In genomic region chr9:89484475-89485404, GRCh38 we compare ENCODE assay signal across 9 cellular contexts. TPM values are rescaled to one million over a fixed set of nuclear protein-coding genes. Genes with fewer than 3 reads are reported as not detected.
DNase-seq lines count a peak whose midpoint lies in the region; ATAC-seq and TF ChIP-seq lines count a peak whose summit lies in the region.
"Had no signal": no experiment of that assay in that cellular context is flagged by ENCODE, and none has a peak within 500 bp of the region (broad histone marks: within the 10 kb centered on the region; RNA-seq: fewer than 3 reads in every experiment).

No MANE protein-coding gene starts in this region.

- H3K4me1 Mint-ChIP-seq in MCF 10A (ENCODE audit: insufficient read depth, unreplicated experiment), result no peaks in the 10 kb centered on the region

- peaks cover 7 to 55% of the 10 kb centered on the region in 2 donors for H3K36me3 Mint-ChIP-seq in activated naive CD4-positive, alpha-beta T cell treated with anti-CD3 and anti-CD28 coated beads, Interleukin-2, amount 50 U/mL, for 72 hours
- no peaks in the 10 kb centered on the region for H3K36me3 Mint-ChIP-seq in MCF 10A (ENCODE audit: insufficient read depth, unreplicated experiment)

- H3K4me3 ChIP-seq in trophoblast cell (ENCODE audit: low read depth, low read length) (peak overlapping the region; percentile 30), brain microvascular endothelial cell (ENCODE audit: low read depth, low read length) (no peak overlapping the region)

- no peaks in the 10 kb centered on the region for H3K36me3 ChIP-seq in trophoblast cell (ENCODE audit: control insufficient read depth in 1 of 2, insufficient read depth in 2 of 2, low read length in 2 of 2)
- no peaks in the 10 kb centered on the region for H3K36me3 ChIP-seq in brain microvascular endothelial cell (replicated peaks)

- H3K79me2 ChIP-seq in trophoblast cell (ENCODE audit: control insufficient read depth, insufficient read depth, low read length, poor library complexity), result no peaks in the 10 kb centered on the region

- H3K14ac ChIP-seq in trophoblast cell (ENCODE audit: low read length), result no peak overlapping the region

- TF ChIP-seq CTCF in MCF 10A (IDR thresholded peaks at IDR 0.05; ENCODE audit: unreplicated experiment) (no peak), brain microvascular endothelial cell (IDR thresholded peaks at IDR 0.05; ENCODE audit: low read depth, low read length, missing control alignments) (no peak)

- no peaks in the 10 kb centered on the region for H3K4me1 ChIP-seq in trophoblast cell (ENCODE audit: control insufficient read depth in 1 of 2, insufficient read depth in 2 of 2, low read length in 2 of 2)

- no peak for DNase-seq in activated naive CD4-positive, alpha-beta T cell treated with anti-CD3 and anti-CD28 coated beads, Interleukin-2, amount 50 U/mL, for 72 hours (ENCODE audit: low spot score in 2 of 2)
- DNase-seq in trophoblast cell (no peak), MCF 10A (ENCODE audit: unreplicated experiment) (no peak), left colon (no peak), brain microvascular endothelial cell (no peak), superior temporal gyrus (ENCODE audit: extremely low spot score) (no peak)
- DNase-seq: NCI-H82 had no signal

- peak overlapping the region; percentile 80 to 82 for H3K27ac Mint-ChIP-seq in activated naive CD4-positive, alpha-beta T cell treated with anti-CD3 and anti-CD28 coated beads, Interleukin-2, amount 50 U/mL, for 72 hours
- no peak overlapping the region for H3K27ac Mint-ChIP-seq in MCF 10A (ENCODE audit: low read depth, unreplicated experiment)

- H4K12ac ChIP-seq in trophoblast cell (ENCODE audit: low read depth, low read length), result no peak overlapping the region

- WGBS in trophoblast cell (ENCODE audit: extremely low coverage, insufficient coverage, insufficient read length), result 100% methylated on average over 3 of the region's 6 CpGs

- no peak overlapping the region for H3K4me2 ChIP-seq in trophoblast cell (ENCODE audit: low read length)

- no peak overlapping the region for H4K8ac ChIP-seq in trophoblast cell (ENCODE audit: low read depth, low read length)

- H3K27me3 ChIP-seq in trophoblast cell (ENCODE audit: insufficient read depth, low read length) (no peaks in the 10 kb centered on the region), brain microvascular endothelial cell (replicated peaks) (no peaks in the 10 kb centered on the region)

- ATAC-seq in GM18867 (IDR thresholded peaks at IDR 0.05; ENCODE audit: unreplicated experiment) (peak; percentile 37), HG02973 (IDR thresholded peaks at IDR 0.05; ENCODE audit: unreplicated experiment) (peak; percentile 41), left colon (no peak)
- peak in 1 of 2 donors; percentile 27 for ATAC-seq in activated naive CD4-positive, alpha-beta T cell treated with anti-CD3 and anti-CD28 coated beads, Interleukin-2, amount 50 U/mL, for 72 hours

- POLR2A ChIA-PET in MCF 10A (lab: Yijun Ruan, JAX), result no interaction called here

- H2AFZ ChIP-seq in trophoblast cell (ENCODE audit: insufficient read depth, low read length, poor library complexity), result no peak overlapping the region

- no peak overlapping the region for H2BK120ac ChIP-seq in trophoblast cell (ENCODE audit: insufficient read depth, low read length, poor library complexity)

- H3K4ac ChIP-seq in trophoblast cell (ENCODE audit: low read depth, low read length), result no peak overlapping the region

- intact Hi-C loops in MCF 10A (cut with micrococcal nuclease), result no loop called here
- intact Hi-C loops in left colon (cut with DNase I, micrococcal nuclease), result no loop called here

- no peak overlapping the region for H3K18ac ChIP-seq in trophoblast cell (ENCODE audit: low read length)

- no peaks in the 10 kb centered on the region for H3K27me3 Mint-ChIP-seq in MCF 10A (ENCODE audit: insufficient read depth, unreplicated experiment)

- no TSS peak for BruUV-seq in MCF 10A (replicated peaks; lab: Mats Ljungman, UMichigan)

- H3K23ac ChIP-seq in trophoblast cell (ENCODE audit: low read length), result peak overlapping the region; percentile 96

- no peak overlapping the region for H2AK5ac ChIP-seq in trophoblast cell (ENCODE audit: low read length)

- H3K9me3 ChIP-seq in trophoblast cell (ENCODE audit: insufficient read depth, low read depth, low read length), result peaks cover 4% of the 10 kb centered on the region

- no peaks in the 10 kb centered on the region for H3K9me3 Mint-ChIP-seq in activated naive CD4-positive, alpha-beta T cell treated with anti-CD3 and anti-CD28 coated beads, Interleukin-2, amount 50 U/mL, for 72 hours
- H3K9me3 Mint-ChIP-seq in MCF 10A (ENCODE audit: unreplicated experiment), result no peaks in the 10 kb centered on the region

- in situ Hi-C loops in brain microvascular endothelial cell (cut with HindIII; ENCODE audit: low pct_ligation_motif_present, low sequenced_read_pairs), result no loop called here

- no peak overlapping the region for H2BK12ac ChIP-seq in trophoblast cell (ENCODE audit: low read length)

- H3K9ac ChIP-seq in trophoblast cell (ENCODE audit: low read length), result no peak overlapping the region

- H4K91ac ChIP-seq in trophoblast cell (ENCODE audit: low read depth, low read length), result no peak overlapping the region

- no peak overlapping the region for H2BK5ac ChIP-seq in trophoblast cell (ENCODE audit: low read depth, low read length, poor library complexity)

- CTCF ChIA-PET in MCF 10A (lab: Yijun Ruan, JAX), result interaction anchor here (0.6 kb wide), 1 partner anchor 61 kb away, joined by 3 read pairs; no protein-coding TSS in a partner anchor

- H3K27ac ChIP-seq in trophoblast cell (ENCODE audit: low read depth, low read length) (no peak overlapping the region), brain microvascular endothelial cell (no peak overlapping the region)

- no peaks in the 10 kb centered on the region for H3K79me1 ChIP-seq in trophoblast cell (ENCODE audit: low read length)

- H3K4me3 Mint-ChIP-seq in MCF 10A (ENCODE audit: unreplicated experiment), result no peak overlapping the region

RNA-seq across cellular contexts. Expression of gene SEMA4D, which starts 13.2 kb away (rescaled TPM):
- total RNA-seq in activated naive CD4-positive, alpha-beta T cell treated with anti-CD3 and anti-CD28 coated beads, Interleukin-2, amount 50 U/mL, for 72 hours, result 100 to 1,000 TPM; 211 to 278 TPM
- polyA plus RNA-seq in trophoblast cell (2013), result 6.3 and 6.5 TPM in 2 replicates
- 4.2 and 7.4 TPM in 2 replicates for total RNA-seq in MCF 10A (2022)
- total RNA-seq in left colon, result 10 to 100 TPM; 18.9 to 21.2 TPM

Comparison
In these comparisons a context has a peak if more than half of its experiments do, and no peak if none do; other contexts are left out.
1. RNA of gene SEMA4D, which starts 13.2 kb away (total RNA-seq): 211 to 278 TPM in activated naive CD4-positive, alpha-beta T cell treated with anti-CD3 and anti-CD28 coated beads, Interleukin-2, amount 50 U/mL, for 72 hours; 18.9 to 21.2 TPM in left colon and 4.2 to 7.4 TPM in MCF 10A; every median in the first group is over 4 times any median in the second.